ENCODE assay signal across 8 cellular contexts in genomic region chr6:41779793-41780622, GRCh38. TPM values are rescaled to one million over a fixed set of nuclear protein-coding genes. Genes with fewer than 3 reads are reported as not detected.
DNase-seq lines count a peak whose midpoint lies in the region; ATAC-seq and TF ChIP-seq lines count a peak whose summit lies in the region.

Gene FRS3 (minus strand): TSS chr6:41779900. CDS start chr6:41776987, 2,913 bp downstream.

- peak within 1 kb of the TSS; percentile 43; the same call in 1 of the 2 replicates for H3K27ac ChIP-seq in PC-9
- H3K27ac ChIP-seq in esophagus squamous epithelium: peak within 1 kb of the TSS; percentile 85 to 94 (median 91)

- peak within 1 kb of the TSS; percentile 98 for H3K4me2 ChIP-seq in PC-9

- intact Hi-C loops in PC-9 (cut with micrococcal nuclease; ENCODE audit: unreplicated experiment): loop anchor here (1.0 to 10.0 kb wide), 6 partner anchors 157 to 1097 kb away; partner anchors contain the start of genes PRPH2 and RPL7L1
- intact Hi-C loops in esophagus squamous epithelium (cut with DNase I): loop anchor here (5.0 to 10.0 kb wide), 2 partner anchors 175 to 267 kb away; no protein-coding TSS in a partner anchor

- H3K4me3 Mint-ChIP-seq in naive B cell: peak within 1 kb of the TSS; percentile 88 to 95 (median 93)
- H3K4me3 Mint-ChIP-seq in stimulated activated effector memory CD8-positive, alpha-beta T cell treated with anti-CD3 and anti-CD28 coated beads, Interleukin-12 subunit alpha, Interleukin-12 subunit beta, amount 100 ng/mL, for 72 hours: peak within 1 kb of the TSS; percentile 86

- no peaks in the 10 kb centered on the region for H3K27me3 Mint-ChIP-seq in naive B cell

- ATAC-seq in GM21717 (IDR thresholded peaks at IDR 0.05; ENCODE audit: unreplicated experiment) (peak; percentile 76), naive B cell (ENCODE audit: low read depth in 2 of 2) (peak; percentile 87 to 91)
- peak; percentile 94 for ATAC-seq in stimulated activated effector memory CD8-positive, alpha-beta T cell treated with anti-CD3 and anti-CD28 coated beads, Interleukin-12 subunit alpha, Interleukin-12 subunit beta, amount 100 ng/mL, for 72 hours

- H3K4me1 ChIP-seq in PC-9 (replicated peaks; ENCODE audit: insufficient read depth) (peaks cover 34% of the 10 kb centered on the region), esophagus squamous epithelium (peaks cover 32 to 59% (median 34%) of the 10 kb centered on the region in 3 donors)

- peak within 1 kb of the TSS; percentile 75 for H3K4me3 ChIP-seq in Jurkat, Clone E6-1 (ENCODE audit: low read length)
- H3K4me3 ChIP-seq in PC-9 (peak within 1 kb of the TSS; percentile 94), esophagus squamous epithelium (peak within 1 kb of the TSS; percentile 47 to 91 (median 78))

- H3K79me2 ChIP-seq in PC-9 (ENCODE audit: low read depth): no peaks in the 10 kb centered on the region

- POLR2A ChIA-PET in PC-9 (lab: Charles Lee; ENCODE audit: unreplicated experiment): interaction anchor here (0.6 kb wide), 2 partner anchors 17 to 318 kb away, joined by 3 to 4 read pairs; no protein-coding TSS in a partner anchor

- no peaks in the 10 kb centered on the region for H3K27me3 ChIP-seq in PC-9 (ENCODE audit: insufficient read depth, low read depth)
- no peaks in the 10 kb centered on the region for H3K27me3 ChIP-seq in esophagus squamous epithelium

- peak within 1 kb of the TSS; percentile 95 for H2AFZ ChIP-seq in PC-9

- H3K27ac Mint-ChIP-seq in naive B cell: peak within 1 kb of the TSS; percentile 74 to 86 (median 80)
- peak within 1 kb of the TSS; percentile 83 for H3K27ac Mint-ChIP-seq in stimulated activated effector memory CD8-positive, alpha-beta T cell treated with anti-CD3 and anti-CD28 coated beads, Interleukin-12 subunit alpha, Interleukin-12 subunit beta, amount 100 ng/mL, for 72 hours

- WGBS in esophagus squamous epithelium, 2 donors: 0 to 1% methylated on average over 28 to 33 of the region's 73 CpGs

- H3K9me3 Mint-ChIP-seq in naive B cell: no peaks in the 10 kb centered on the region
- H3K9me3 Mint-ChIP-seq in stimulated activated effector memory CD8-positive, alpha-beta T cell treated with anti-CD3 and anti-CD28 coated beads, Interleukin-12 subunit alpha, Interleukin-12 subunit beta, amount 100 ng/mL, for 72 hours: no peaks in the 10 kb centered on the region

- peak; percentile 89 for DNase-seq in DMS79 treated with DMSO at 0.1 percent for 48 hours (lab: John Stamatoyannopoulos, UW)
- peak; percentile 94 for DNase-seq in Jurkat, Clone E6-1 (ENCODE audit: low read depth, low spot score)
- DNase-seq in PC-9: peak; percentile 79 to 97
- peak; percentile 99 to 100 for DNase-seq in activated T-cell treated with anti-CD3 and anti-CD28 coated beads, Interleukin-2, amount 50 U/mL, for 48 hours
- DNase-seq in esophagus squamous epithelium (lab: John Stamatoyannopoulos, UW): peak; percentile 74
- DNase-seq in naive B cell: peak; percentile 99
- DNase-seq in stimulated activated effector memory CD8-positive, alpha-beta T cell treated with anti-CD3 and anti-CD28 coated beads, Interleukin-12 subunit alpha, Interleukin-12 subunit beta, amount 100 ng/mL, for 72 hours (ENCODE audit: low spot score in 2 of 2): peak; percentile 100

- H3K36me3 Mint-ChIP-seq in naive B cell: no peaks in the 10 kb centered on the region
- H3K36me3 Mint-ChIP-seq in stimulated activated effector memory CD8-positive, alpha-beta T cell treated with anti-CD3 and anti-CD28 coated beads, Interleukin-12 subunit alpha, Interleukin-12 subunit beta, amount 100 ng/mL, for 72 hours: peaks cover 5% of the 10 kb centered on the region

- H3K4me1 Mint-ChIP-seq in naive B cell: peaks cover 27 to 35% (median 28%) of the 10 kb centered on the region in 3 donors
- peaks cover 15% of the 10 kb centered on the region for H3K4me1 Mint-ChIP-seq in stimulated activated effector memory CD8-positive, alpha-beta T cell treated with anti-CD3 and anti-CD28 coated beads, Interleukin-12 subunit alpha, Interleukin-12 subunit beta, amount 100 ng/mL, for 72 hours

- peak in 2 of 4 donors; percentile 15 to 36 for TF ChIP-seq POLR2A in esophagus squamous epithelium (IDR thresholded peaks at IDR 0.05)

- no peaks in the 10 kb centered on the region for H3K9me3 ChIP-seq in PC-9 (ENCODE audit: insufficient read depth, low read depth)
- no peaks in the 10 kb centered on the region for H3K9me3 ChIP-seq in esophagus squamous epithelium

- no TSS peak for BruUV-seq in PC-9 (replicated peaks; lab: Mats Ljungman, UMichigan)

- TF ChIP-seq CTCF in PC-9 (conservative IDR thresholded peaks at IDR 0.05) (peak; percentile 88), esophagus squamous epithelium (IDR thresholded peaks at IDR 0.05) (peak; percentile 65 to 98 (median 96))

- CTCF ChIA-PET in PC-9 (lab: Charles Lee): interaction anchor here (0.6 to 0.9 kb wide), 4 partner anchors 70 to 1100 kb away, joined by 3 to 8 read pairs (median 4); no protein-coding TSS in a partner anchor

- no peaks in the 10 kb centered on the region for H3K36me3 ChIP-seq in PC-9 (ENCODE audit: low read depth)
- peaks cover 0 to 26% (median under 1%) of the 10 kb centered on the region in 3 donors for H3K36me3 ChIP-seq in esophagus squamous epithelium

- peaks cover 33% of the 10 kb centered on the region for H3F3A ChIP-seq in PC-9 (ENCODE audit: insufficient read depth, low read depth)

- no peaks in the 10 kb centered on the region for H3K9me2 ChIP-seq in PC-9 (ENCODE audit: insufficient read depth)

- no peaks in the 10 kb centered on the region for H4K20me1 ChIP-seq in PC-9 (ENCODE audit: insufficient read depth)

RNA-seq across cellular contexts. Expression of gene FRS3, which starts in this region (rescaled TPM):
- 6.5 TPM for polyA plus RNA-seq in Jurkat, Clone E6-1 (2012; ENCODE audit: insufficient read depth, insufficient read length)
- 4.5 and 10.4 TPM in 2 replicates for total RNA-seq in PC-9 (2021)
- total RNA-seq in esophagus squamous epithelium: 1 to 10 TPM in 2 of 4 donors, under 1 TPM in 2; 0.31 to 5.5 (median 1.5) TPM
- 1 to 10 TPM in 5 of 6 donors, not detected in 1; 1.5 to 3.3 (median 1.8) TPM for polyA plus RNA-seq in naive B cell (ENCODE audit: low read depth in 6 of 6)

Comparison
In these comparisons a context has a peak if more than half of its experiments do, and no peak if none do; other contexts are left out.
1. Peak in every context shown above with its lines: DNase-seq, ATAC-seq, H3K4me3 ChIP-seq and H3K27ac ChIP-seq.